19 cellular contexts compared by ENCODE assay signal in genomic region chr1:73947009-73947408, GRCh38.
DNase-seq lines count a peak whose midpoint lies in the region; ATAC-seq and TF ChIP-seq lines count a peak whose summit lies in the region.
"Had no signal": no experiment of that assay in that cellular context is flagged by ENCODE, and none has a peak within 500 bp of the region (broad histone marks: within the 10 kb centered on the region; RNA-seq: fewer than 3 reads in every experiment).

No MANE protein-coding gene starts in this region.

- intact Hi-C loops in left ventricle myocardium superior (cut with micrococcal nuclease): no loop called here

- TF ChIP-seq CTCF in GM10248 (IDR thresholded peaks at IDR 0.05; ENCODE audit: control extremely low read depth, extremely low read depth, low read depth, missing control alignments) (no peak), liver (IDR thresholded peaks at IDR 0.05; ENCODE audit: low read depth, low read length, missing input control) (no peak)

- DNase-seq in GM10248 (ENCODE audit: extremely low spot score): peak; percentile 1
- DNase-seq in SW480 (ENCODE audit: low spot score): peak; percentile 27
- no peak for DNase-seq in hippocampal formation (lab: John Stamatoyannopoulos, UW)
- no peak for DNase-seq in activated CD4-positive, CD25-positive, alpha-beta regulatory T cell treated with anti-CD3 and anti-CD28 coated beads, Interleukin-2, amount 50 U/mL, for 72 hours
- no peak for DNase-seq in left ventricle myocardium superior
- DNase-seq in activated CD4-positive, alpha-beta T cell treated with anti-CD3 and anti-CD28 coated beads for 1 hour: no peak
- DNase-seq: GDM1, GOT3, NCI-H1105, NCI-H2081, NCI-H2171 treated with DMSO at 0.1 percent for 48 hours, NCI-H446, NCI-H526 treated with DMSO at 0.1 percent for 48 hours, RPMI8226, SIG-M5, T-helper 1 cell had no signal

- ATAC-seq in HG02798 (IDR thresholded peaks at IDR 0.05; ENCODE audit: poor library complexity, unreplicated experiment) (peak; percentile 45), left ventricle myocardium superior (no peak)
- ATAC-seq: SK-N-SH treated with all-trans-retinoic acid at 6 μM for 48 hours had no signal

- POLR2A ChIA-PET in GM10248 (lab: Yijun Ruan, JAX): no interaction called here

- no peaks in the 10 kb centered on the region for H3K27me3 ChIP-seq in liver (ENCODE audit: control insufficient read depth in 4 of 4, insufficient read depth in 4 of 4, low read length in 3 of 4)

- no peak overlapping the region for H3K27ac ChIP-seq in liver (ENCODE audit: low read depth in 1 of 2, low read length in 2 of 2)

- H3K9me3 ChIP-seq in liver (ENCODE audit: control insufficient read depth in 4 of 4, low read length in 3 of 4): no peaks in the 10 kb centered on the region

- H3K4me1 ChIP-seq in liver (ENCODE audit: control insufficient read depth in 4 of 4, insufficient read depth in 4 of 4, low read length in 3 of 4): peaks cover 0 to 4% (median 0%) of the 10 kb centered on the region in 4 donors

- 38% methylated on average over 3 of the region's 3 CpGs for WGBS in liver

- H3K9ac ChIP-seq in liver (ENCODE audit: low read depth in 1 of 2, low read length in 2 of 2): no peak overlapping the region

- CTCF ChIA-PET in GM10248 (lab: Yijun Ruan, JAX): no interaction called here

- H3K36me3 ChIP-seq in liver (ENCODE audit: control insufficient read depth in 4 of 4, insufficient read depth in 3 of 4, low read depth in 1 of 4, low read length in 3 of 4): no peaks in the 10 kb centered on the region

- TF ChIP-seq RAD21 in liver (IDR thresholded peaks at IDR 0.05): peak in 1 of 2 donors; percentile 9

- no peak overlapping the region for H3K4me3 ChIP-seq in liver (ENCODE audit: low read depth in 1 of 3, low read length in 3 of 3)

TF ChIP-seq in liver, 16 proteins besides CTCF, POLR2A, EP300 and RAD21:
- TF ChIP-seq NR2F2 (IDR thresholded peaks at IDR 0.05) (no peak), ATF3 (IDR thresholded peaks at IDR 0.05) (no peak), YY1 (IDR thresholded peaks at IDR 0.05) (no peak), FOXA2 (IDR thresholded peaks at IDR 0.05) (peak; percentile 50), SP1 (IDR thresholded peaks at IDR 0.05) (peak; percentile 48), HNF4G (IDR thresholded peaks at IDR 0.05) (peak; percentile 77), RXRA (IDR thresholded peaks at IDR 0.05) (no peak), ZBTB33 (IDR thresholded peaks at IDR 0.05) (no peak), REST (IDR thresholded peaks at IDR 0.05) (no peak), FOXA1 (IDR thresholded peaks at IDR 0.05) (no peak), MAX (IDR thresholded peaks at IDR 0.05) (no peak), TAF1 (conservative IDR thresholded peaks at IDR 0.05) (no peak), JUND (IDR thresholded peaks at IDR 0.05) (no peak), HNF4A (conservative IDR thresholded peaks at IDR 0.05) (peak; percentile 94 to 96), GABPA (IDR thresholded peaks at IDR 0.05 in 1 of 2, conservative IDR thresholded peaks at IDR 0.05 in 1 of 2) (no peak), EGR1 (IDR thresholded peaks at IDR 0.05; ENCODE audit: low read depth in 2 of 2) (no peak)

Comparison
In these comparisons a context has a peak if more than half of its experiments do, and no peak if none do; other contexts are left out.
1. DNase-seq: peak in GM10248 (single experiment) and SW480 (single experiment); none in hippocampal formation (0 of 2), activated CD4-positive, CD25-positive, alpha-beta regulatory T cell treated with anti-CD3 and anti-CD28 coated beads, Interleukin-2, amount 50 U/mL, for 72 hours (single experiment), left ventricle myocardium superior (single experiment) and activated CD4-positive, alpha-beta T cell treated with anti-CD3 and anti-CD28 coated beads for 1 hour (single experiment).